ENCODE assay signal across 14 cellular contexts in genomic region chr19:54152878-54153524, GRCh38. TPM values are rescaled to one million over a fixed set of nuclear protein-coding genes. Genes with fewer than 3 reads are reported as not detected.
A peak's percentile ranks its signal among the peaks of the same experiment; 100 is the strongest.
DNase-seq lines count a peak whose midpoint lies in the region; ATAC-seq and TF ChIP-seq lines count a peak whose summit lies in the region.
"Had no signal": no experiment of that assay in that cellular context is flagged by ENCODE, and none has a peak within 500 bp of the region (broad histone marks: within the 10 kb centered on the region; RNA-seq: fewer than 3 reads in every experiment).

No MANE protein-coding gene starts in this region.

- H4K8ac ChIP-seq in neuronal stem cell (ENCODE audit: low read depth, low read length) = peak overlapping the region; percentile 82

- no peak overlapping the region for H4K91ac ChIP-seq in neuronal stem cell (ENCODE audit: low read depth, low read length, poor library complexity)

- H3K18ac ChIP-seq in neuronal stem cell (ENCODE audit: low read length) = no peak overlapping the region

- H2BK120ac ChIP-seq in neuronal stem cell (ENCODE audit: low read depth, low read length) = no peak overlapping the region

- intact Hi-C loops in activated CD4-positive, alpha-beta T cell treated with anti-CD3 and anti-CD28 coated beads, Interleukin-2, amount 10 ng/mL, durations not matched to agents 24 days and 14 days (cut with micrococcal nuclease) = no loop called here

- H3K9me3 Mint-ChIP-seq in activated CD4-positive, alpha-beta T cell treated with anti-CD3 and anti-CD28 coated beads, Interleukin-2, amount 10 ng/mL, durations not matched to agents 24 days and 14 days = no peaks in the 10 kb centered on the region
- H3K9me3 Mint-ChIP-seq in chondrocyte (ENCODE audit: low read depth) = no peaks in the 10 kb centered on the region

- H3K79me1 ChIP-seq in neuronal stem cell (ENCODE audit: low read depth, low read length) = peaks cover 4% of the 10 kb centered on the region

- no peaks in the 10 kb centered on the region for H3K4me1 ChIP-seq in neuronal stem cell (ENCODE audit: control insufficient read depth in 2 of 2, insufficient read depth in 1 of 2, low read depth in 1 of 2, low read length in 2 of 2)
- H3K4me1 ChIP-seq: breast epithelium had no signal

- H3K4me3 ChIP-seq in neuronal stem cell (ENCODE audit: low read length in 2 of 2) = no peak overlapping the region
- H3K4me3 ChIP-seq: breast epithelium had no signal

- no peak overlapping the region for H3K23ac ChIP-seq in neuronal stem cell (ENCODE audit: low read depth, low read length, poor library complexity)

- no peak overlapping the region for H3K14ac ChIP-seq in neuronal stem cell (ENCODE audit: low read length)

- no peak for DNase-seq in activated CD4-positive, alpha-beta T cell treated with anti-CD3 and anti-CD28 coated beads, Interleukin-2, amount 10 ng/mL, durations not matched to agents 24 days and 14 days
- no peak for DNase-seq in activated CD4-positive, alpha-beta T cell treated with anti-CD3 and anti-CD28 coated beads for 48 hours
- DNase-seq in chondrocyte (ENCODE audit: low spot score) = no peak
- no peak for DNase-seq in neuronal stem cell (ENCODE audit: low spot score)
- no peak for DNase-seq in effector CD8-positive, alpha-beta T cell (lab: John Stamatoyannopoulos, UW)
- DNase-seq: activated CD4-positive, alpha-beta T cell treated with anti-CD3 and anti-CD28 coated beads for 4 hours; activated effector memory CD4-positive, alpha-beta T cell treated with Interleukin-2 at 50 U/mL for 16 hours; COR-L47; NCI-H1092; nucleus accumbens; OCI-M1; stimulated activated CD4-positive, alpha-beta T cell treated with anti-CD3 and anti-CD28 coated beads, Interleukin-15, amount 100 ng/mL, for 24 hours had no signal

- peak overlapping the region; percentile 72 for H3K27ac Mint-ChIP-seq in activated CD4-positive, alpha-beta T cell treated with anti-CD3 and anti-CD28 coated beads, Interleukin-2, amount 10 ng/mL, durations not matched to agents 24 days and 14 days
- H3K27ac Mint-ChIP-seq in chondrocyte (ENCODE audit: unreplicated experiment) = peak overlapping the region; percentile 89

- peaks cover 21% of the 10 kb centered on the region for H3K4me1 Mint-ChIP-seq in activated CD4-positive, alpha-beta T cell treated with anti-CD3 and anti-CD28 coated beads, Interleukin-2, amount 10 ng/mL, durations not matched to agents 24 days and 14 days
- H3K4me1 Mint-ChIP-seq in chondrocyte (ENCODE audit: low read depth) = peaks cover 11% of the 10 kb centered on the region

- no peak overlapping the region for H2AFZ ChIP-seq in neuronal stem cell (ENCODE audit: low read length)

- no peak overlapping the region for H3K4me2 ChIP-seq in neuronal stem cell (ENCODE audit: insufficient read depth, low read length, poor library complexity, severe bottlenecking)

- H3K9ac ChIP-seq in neuronal stem cell (ENCODE audit: low read depth, low read length, poor library complexity) = no peak overlapping the region

- H2BK12ac ChIP-seq in neuronal stem cell (ENCODE audit: low read length) = no peak overlapping the region

- WGBS in neuronal stem cell (ENCODE audit: extremely low coverage in 2 of 2, insufficient read length in 2 of 2, insufficient replicate concordance in 1 of 2), 2 donors = no CpG with 5 or more reads among the region's 25 CpGs

- no peak for ATAC-seq in HG03159 (IDR thresholded peaks at IDR 0.05; ENCODE audit: unreplicated experiment)

- no peak overlapping the region for H2BK15ac ChIP-seq in neuronal stem cell (ENCODE audit: low read length)

- peaks cover 73 to 97% of the 10 kb centered on the region in 2 donors for H3K36me3 ChIP-seq in neuronal stem cell (replicated peaks in 1 of 2; ENCODE audit: control insufficient read depth in 2 of 2, insufficient read depth in 2 of 2, low read length in 2 of 2)

- no peak overlapping the region for H3K4ac ChIP-seq in neuronal stem cell (ENCODE audit: low read length)

- no peak for TF ChIP-seq CTCF in chondrocyte (IDR thresholded peaks at IDR 0.05)

- H3K27ac ChIP-seq in neuronal stem cell (replicated peaks; ENCODE audit: low read length) = no peak overlapping the region

- H3K27me3 Mint-ChIP-seq in activated CD4-positive, alpha-beta T cell treated with anti-CD3 and anti-CD28 coated beads, Interleukin-2, amount 10 ng/mL, durations not matched to agents 24 days and 14 days = no peaks in the 10 kb centered on the region
- no peaks in the 10 kb centered on the region for H3K27me3 Mint-ChIP-seq in chondrocyte (ENCODE audit: low read depth)

- no peaks in the 10 kb centered on the region for H3K9me3 ChIP-seq in neuronal stem cell (replicated peaks in 1 of 2; ENCODE audit: control insufficient read depth in 2 of 2, insufficient read depth in 1 of 2, low read depth in 1 of 2, low read length in 2 of 2)
- H3K9me3 ChIP-seq: breast epithelium had no signal

- H3K27me3 ChIP-seq in neuronal stem cell (ENCODE audit: control insufficient read depth in 3 of 3, insufficient read depth in 3 of 3, low read depth in 1 of 3, low read length in 3 of 3) = no peaks in the 10 kb centered on the region
- H3K27me3 ChIP-seq: breast epithelium had no signal

- no peak overlapping the region for H2AK5ac ChIP-seq in neuronal stem cell (ENCODE audit: low read depth, low read length)

- H3K36me3 Mint-ChIP-seq in activated CD4-positive, alpha-beta T cell treated with anti-CD3 and anti-CD28 coated beads, Interleukin-2, amount 10 ng/mL, durations not matched to agents 24 days and 14 days (ENCODE audit: low read depth) = peaks cover 64% of the 10 kb centered on the region
- peaks cover 35% of the 10 kb centered on the region for H3K36me3 Mint-ChIP-seq in chondrocyte (ENCODE audit: low read depth)

- H2BK5ac ChIP-seq in neuronal stem cell (ENCODE audit: low read length) = no peak overlapping the region

- no peak overlapping the region for H3K4me3 Mint-ChIP-seq in activated CD4-positive, alpha-beta T cell treated with anti-CD3 and anti-CD28 coated beads, Interleukin-2, amount 10 ng/mL, durations not matched to agents 24 days and 14 days
- H3K4me3 Mint-ChIP-seq in chondrocyte (ENCODE audit: unreplicated experiment) = no peak overlapping the region

RNA-seq across cellular contexts. Expression of gene LENG1, which starts 6.5 kb away (rescaled TPM):
- total RNA-seq in activated CD4-positive, alpha-beta T cell treated with anti-CD3 and anti-CD28 coated beads, Interleukin-2, amount 10 ng/mL, durations not matched to agents 24 days and 14 days = 4.6 and 5.7 TPM in 2 replicates
- 4.4 to 6.0 TPM (median 4.5 TPM) in 3 replicates for total RNA-seq in chondrocyte
- 5.6 TPM for polyA plus RNA-seq in neuronal stem cell (2013, experiment 1 of 2)
- polyA plus RNA-seq in neuronal stem cell (2013, experiment 2 of 2) = 5.8 TPM

RNA-seq across cellular contexts. Expression of gene CNOT3, which starts 15.4 kb away (rescaled TPM):
- 64.5 and 73.4 TPM in 2 replicates for total RNA-seq in activated CD4-positive, alpha-beta T cell treated with anti-CD3 and anti-CD28 coated beads, Interleukin-2, amount 10 ng/mL, durations not matched to agents 24 days and 14 days
- total RNA-seq in chondrocyte = 33.1 to 47.3 TPM (median 33.7 TPM) in 3 replicates
- 63.9 TPM for polyA plus RNA-seq in neuronal stem cell (2013, experiment 1 of 2)
- polyA plus RNA-seq in neuronal stem cell (2013, experiment 2 of 2) = 63.3 TPM

RNA-seq across cellular contexts. Expression of gene TMC4, which starts 20.0 kb away (rescaled TPM):
- 0.54 and 1.1 TPM in 2 replicates for total RNA-seq in activated CD4-positive, alpha-beta T cell treated with anti-CD3 and anti-CD28 coated beads, Interleukin-2, amount 10 ng/mL, durations not matched to agents 24 days and 14 days
- 0.73 to 3.7 TPM (median 3.2 TPM) in 3 replicates for total RNA-seq in chondrocyte
- polyA plus RNA-seq in neuronal stem cell (2013, experiment 1 of 2) = 0.25 TPM
- 0.36 TPM for polyA plus RNA-seq in neuronal stem cell (2013, experiment 2 of 2)

RNA-seq across cellular contexts. Expression of gene MBOAT7, which starts 36.4 kb away (rescaled TPM):
- 289 and 291 TPM in 2 replicates for total RNA-seq in activated CD4-positive, alpha-beta T cell treated with anti-CD3 and anti-CD28 coated beads, Interleukin-2, amount 10 ng/mL, durations not matched to agents 24 days and 14 days
- 71.4 to 83.8 TPM (median 76.6 TPM) in 3 replicates for total RNA-seq in chondrocyte
- polyA plus RNA-seq in neuronal stem cell (2013, experiment 1 of 2) = 76.6 TPM
- polyA plus RNA-seq in neuronal stem cell (2013, experiment 2 of 2) = 77.6 TPM

RNA-seq across cellular contexts. Expression of gene PRPF31, which starts 37.4 kb away (rescaled TPM):
- total RNA-seq in activated CD4-positive, alpha-beta T cell treated with anti-CD3 and anti-CD28 coated beads, Interleukin-2, amount 10 ng/mL, durations not matched to agents 24 days and 14 days = 110 and 115 TPM in 2 replicates
- total RNA-seq in chondrocyte = 45.8 to 62.5 TPM (median 45.9 TPM) in 3 replicates
- polyA plus RNA-seq in neuronal stem cell (2013, experiment 1 of 2) = 55.5 TPM
- polyA plus RNA-seq in neuronal stem cell (2013, experiment 2 of 2) = 57.0 TPM
